In genomic region chr19:11165486-11166030, GRCh38 we compare ENCODE assay signal across 13 cellular contexts. TPM values are rescaled to one million over a fixed set of nuclear protein-coding genes. Genes with fewer than 3 reads are reported as not detected.
DNase-seq lines count a peak whose midpoint lies in the region; TF ChIP-seq lines count a peak whose summit lies in the region.
"Had no signal": no experiment of that assay in that cellular context is flagged by ENCODE, and none has a peak within 500 bp of the region (broad histone marks: within the 10 kb centered on the region; RNA-seq: fewer than 3 reads in every experiment).

No MANE protein-coding gene starts in this region.

- H3K27me3 ChIP-seq in hepatocyte (no peaks in the 10 kb centered on the region), skeletal muscle satellite cell (ENCODE audit: control insufficient read depth, insufficient read depth, low read length) (no peaks in the 10 kb centered on the region)

- no peaks in the 10 kb centered on the region for H3K36me3 ChIP-seq in hepatocyte (replicated peaks; ENCODE audit: insufficient read depth, low read depth)
- peaks cover 61% of the 10 kb centered on the region for H3K36me3 ChIP-seq in skeletal muscle satellite cell (ENCODE audit: insufficient read depth, low read length)

- in situ Hi-C loops in ACHN (cut with HindIII; ENCODE audit: low pct_ligation_motif_present, low pct_unique_long_range_greater_than_20kb, low sequenced_read_pairs) = no loop called here

- no peaks in the 10 kb centered on the region for H3K9me3 ChIP-seq in hepatocyte (ENCODE audit: low read depth)
- no peaks in the 10 kb centered on the region for H3K9me3 ChIP-seq in skeletal muscle satellite cell (replicated peaks; ENCODE audit: low read length)

- no peaks in the 10 kb centered on the region for H3K9me3 Mint-ChIP-seq in activated T-helper 1 cell treated with anti-CD3 and anti-CD28 coated beads, Interleukin-12 subunit alpha, Interleukin-12 subunit beta, Interleukin-2, Interleukin-4 antibody, amounts not matched to agents 30 ng/mL and 10 ng/mL and 1 ng/mL, durations not matched to agents 14 hours and 24 hours and 36 hours

- H3K27ac ChIP-seq in hepatocyte = peak overlapping the region; percentile 91
- H3K27ac ChIP-seq: epithelial cell of prostate had no signal

- no peaks in the 10 kb centered on the region for H4K20me1 ChIP-seq in hepatocyte (ENCODE audit: insufficient read depth, poor library complexity, severe bottlenecking)

- H3K27ac Mint-ChIP-seq in activated T-helper 1 cell treated with anti-CD3 and anti-CD28 coated beads, Interleukin-12 subunit alpha, Interleukin-12 subunit beta, Interleukin-2, Interleukin-4 antibody, amounts not matched to agents 30 ng/mL and 10 ng/mL and 1 ng/mL, durations not matched to agents 14 hours and 24 hours and 36 hours = no peak overlapping the region

- H3K4me1 ChIP-seq in hepatocyte (ENCODE audit: insufficient read depth) (peaks cover 14% of the 10 kb centered on the region), skeletal muscle satellite cell (ENCODE audit: control insufficient read depth, insufficient read depth, low read length) (peaks cover 59% of the 10 kb centered on the region)

- H3K9me2 ChIP-seq in hepatocyte (replicated peaks; ENCODE audit: insufficient read depth) = no peaks in the 10 kb centered on the region

- no peak overlapping the region for H2AFZ ChIP-seq in hepatocyte

- 96% methylated on average over 13 of the region's 13 CpGs for WGBS in hepatocyte (ENCODE audit: low lambda C conversion rate, missing lambda C conversion rate)

- DNase-seq in EH (ENCODE audit: low read depth) (peak; percentile 74), cardiac fibroblast (ENCODE audit: low read depth in 2 of 2) (peak; percentile 49 to 65), hepatocyte (ENCODE audit: low spot score) (no peak), T-helper 2 cell (no peak), ACHN (no peak), COLO829 (ENCODE audit: low spot score) (no peak)
- DNase-seq in activated T-helper 1 cell treated with anti-CD3 and anti-CD28 coated beads, Interleukin-12 subunit alpha, Interleukin-12 subunit beta, Interleukin-2, Interleukin-4 antibody, amounts not matched to agents 30 ng/mL and 10 ng/mL and 1 ng/mL, durations not matched to agents 14 hours and 24 hours and 36 hours (ENCODE audit: low spot score) = no peak
- DNase-seq: activated CD8-positive, alpha-beta memory T cell treated with anti-CD3 and anti-CD28 coated beads, Interleukin-2, amount 50 U/mL, for 48 hours; NCI-H1436 treated with DMSO at 0.1 percent for 48 hours; NCI-H526; SHP77 had no signal

- no peaks in the 10 kb centered on the region for H3K27me3 Mint-ChIP-seq in activated T-helper 1 cell treated with anti-CD3 and anti-CD28 coated beads, Interleukin-12 subunit alpha, Interleukin-12 subunit beta, Interleukin-2, Interleukin-4 antibody, amounts not matched to agents 30 ng/mL and 10 ng/mL and 1 ng/mL, durations not matched to agents 14 hours and 24 hours and 36 hours (ENCODE audit: insufficient read depth)

- H3K4me3 ChIP-seq in cardiac fibroblast (replicated peaks in 1 of 2; ENCODE audit: low read depth in 2 of 2, low read length in 2 of 2) = peak overlapping the region in 1 of 2 donors; percentile 2
- no peak overlapping the region for H3K4me3 ChIP-seq in hepatocyte
- no peak overlapping the region for H3K4me3 ChIP-seq in skeletal muscle satellite cell (ENCODE audit: low read length)

- intact Hi-C loops in activated T-helper 1 cell treated with anti-CD3 and anti-CD28 coated beads, Interleukin-12 subunit alpha, Interleukin-12 subunit beta, Interleukin-2, Interleukin-4 antibody, amounts not matched to agents 30 ng/mL and 10 ng/mL and 1 ng/mL, durations not matched to agents 14 hours and 24 hours and 36 hours (cut with micrococcal nuclease) = no loop called here

- H3K4me3 Mint-ChIP-seq in activated T-helper 1 cell treated with anti-CD3 and anti-CD28 coated beads, Interleukin-12 subunit alpha, Interleukin-12 subunit beta, Interleukin-2, Interleukin-4 antibody, amounts not matched to agents 30 ng/mL and 10 ng/mL and 1 ng/mL, durations not matched to agents 14 hours and 24 hours and 36 hours = no peak overlapping the region

- TF ChIP-seq CTCF in cardiac fibroblast (IDR thresholded peaks at IDR 0.05; ENCODE audit: low read depth, low read length) = no peak
- no peak for TF ChIP-seq CTCF in hepatocyte (IDR thresholded peaks at IDR 0.05; ENCODE audit: poor library complexity)

- H3K79me2 ChIP-seq in hepatocyte = no peaks in the 10 kb centered on the region

- H3K36me3 Mint-ChIP-seq in activated T-helper 1 cell treated with anti-CD3 and anti-CD28 coated beads, Interleukin-12 subunit alpha, Interleukin-12 subunit beta, Interleukin-2, Interleukin-4 antibody, amounts not matched to agents 30 ng/mL and 10 ng/mL and 1 ng/mL, durations not matched to agents 14 hours and 24 hours and 36 hours (ENCODE audit: low read depth) = no peaks in the 10 kb centered on the region

- H3K4me1 Mint-ChIP-seq in activated T-helper 1 cell treated with anti-CD3 and anti-CD28 coated beads, Interleukin-12 subunit alpha, Interleukin-12 subunit beta, Interleukin-2, Interleukin-4 antibody, amounts not matched to agents 30 ng/mL and 10 ng/mL and 1 ng/mL, durations not matched to agents 14 hours and 24 hours and 36 hours (ENCODE audit: low read depth) = no peaks in the 10 kb centered on the region

- peak overlapping the region; percentile 83 for H3K9ac ChIP-seq in skeletal muscle satellite cell (ENCODE audit: low read depth, low read length)

- H3K4me2 ChIP-seq in hepatocyte (no peak overlapping the region), skeletal muscle satellite cell (ENCODE audit: low read length) (peak overlapping the region; percentile 37)

RNA-seq across cellular contexts. Expression of gene SPC24, which starts 10.0 kb away (rescaled TPM):
- total RNA-seq in hepatocyte = 9.0 and 11.5 TPM in 2 replicates
- 5.2 and 8.8 TPM in 2 replicates for polyA plus RNA-seq in hepatocyte
- 45.7 and 54.5 TPM in 2 replicates for total RNA-seq in skeletal muscle satellite cell (2012; rRNA removed)
- 30.3 and 30.4 TPM in 2 replicates for total RNA-seq in activated T-helper 1 cell treated with anti-CD3 and anti-CD28 coated beads, Interleukin-12 subunit alpha, Interleukin-12 subunit beta, Interleukin-2, Interleukin-4 antibody, amounts not matched to agents 30 ng/mL and 10 ng/mL and 1 ng/mL, durations not matched to agents 14 hours and 24 hours and 36 hours

RNA-seq across cellular contexts. Expression of gene KANK2, which starts 31.8 kb away (rescaled TPM):
- total RNA-seq in hepatocyte = 58.3 and 60.3 TPM in 2 replicates
- 35.2 and 39.6 TPM in 2 replicates for polyA plus RNA-seq in hepatocyte
- 266 and 301 TPM in 2 replicates for total RNA-seq in skeletal muscle satellite cell (2012; rRNA removed)
- 2.7 and 3.9 TPM in 2 replicates for total RNA-seq in activated T-helper 1 cell treated with anti-CD3 and anti-CD28 coated beads, Interleukin-12 subunit alpha, Interleukin-12 subunit beta, Interleukin-2, Interleukin-4 antibody, amounts not matched to agents 30 ng/mL and 10 ng/mL and 1 ng/mL, durations not matched to agents 14 hours and 24 hours and 36 hours

Comparison
In these comparisons a context has a peak if more than half of its experiments do, and no peak if none do; other contexts are left out.
1. DNase-seq: peak in EH (single experiment) and cardiac fibroblast (2 of 2); none in hepatocyte (single experiment), T-helper 2 cell (0 of 5), activated T-helper 1 cell treated with anti-CD3 and anti-CD28 coated beads, Interleukin-12 subunit alpha, Interleukin-12 subunit beta, Interleukin-2, Interleukin-4 antibody, amounts not matched to agents 30 ng/mL and 10 ng/mL and 1 ng/mL, durations not matched to agents 14 hours and 24 hours and 36 hours (single experiment), ACHN (single experiment) and COLO829 (single experiment).
2. RNA of gene KANK2, which starts 31.8 kb away (total RNA-seq): 58.3 to 60.3 TPM in hepatocyte; 2.7 to 3.9 TPM in activated T-helper 1 cell treated with anti-CD3 and anti-CD28 coated beads, Interleukin-12 subunit alpha, Interleukin-12 subunit beta, Interleukin-2, Interleukin-4 antibody, amounts not matched to agents 30 ng/mL and 10 ng/mL and 1 ng/mL, durations not matched to agents 14 hours and 24 hours and 36 hours; every median in the first group is over 10 times any median in the second.